Comparison of ENCODE assay signal across 34 cellular contexts in the genomic region with DNA sequence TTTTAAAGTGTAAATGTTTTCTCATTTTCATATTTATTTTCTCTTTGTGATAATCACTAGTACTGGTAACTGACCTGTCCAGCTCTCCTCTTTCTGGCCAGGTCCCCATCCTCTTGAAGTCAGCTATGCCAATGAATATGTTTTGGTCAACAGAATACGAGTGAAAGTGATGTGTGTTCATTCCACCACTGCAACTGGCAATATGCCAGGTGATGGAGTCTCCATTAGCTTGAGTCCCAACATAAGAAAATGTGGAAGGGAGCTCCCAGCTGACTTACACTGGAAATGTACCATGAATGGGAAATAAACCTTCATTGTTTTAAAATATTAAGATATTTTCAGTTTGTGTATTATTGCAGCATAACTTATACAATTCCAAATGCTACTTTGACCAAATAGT.
"Had no signal": no experiment of that assay in that cellular context is flagged by ENCODE, and none has a peak within 500 bp of the region (broad histone marks: within the 10 kb centered on the region; RNA-seq: fewer than 3 reads in every experiment).

No MANE protein-coding gene starts in this region.

- H3K27ac ChIP-seq: brain microvascular endothelial cell, WERI-Rb-1 had no signal

- H3K27ac Mint-ChIP-seq: activated CD4-positive, alpha-beta memory T cell treated with anti-CD3 and anti-CD28 coated beads, Interleukin-2, amount 10 ng/mL, durations not matched to agents 7 days and 5 days; activated CD8-positive, alpha-beta memory T cell treated with anti-CD3 and anti-CD28 coated beads, Interleukin-2, amount 10 ng/mL, durations not matched to agents 7 days and 5 days; activated naive CD4-positive, alpha-beta T cell treated with anti-CD3 and anti-CD28 coated beads, Interleukin-2, amount 10 ng/mL, durations not matched to agents 7 days and 5 days; activated naive CD8-positive, alpha-beta T cell treated with anti-CD3 and anti-CD28 coated beads for 36 hours had no signal

- H3K36me3 ChIP-seq: brain microvascular endothelial cell, MG63, WERI-Rb-1 had no signal

- ATAC-seq: activated CD8-positive, alpha-beta memory T cell treated with anti-CD3 and anti-CD28 coated beads, Interleukin-2, amount 10 ng/mL, durations not matched to agents 7 days and 5 days; PC-3 had no signal

- H3K4me3 ChIP-seq: MG63 had no signal

- FAIRE-seq: colon, RCC 7860 had no signal

- DNase-seq: activated CD4-positive, alpha-beta memory T cell treated with anti-CD3 and anti-CD28 coated beads, Interleukin-2, amount 10 ng/mL, durations not matched to agents 7 days and 5 days; activated CD4-positive, alpha-beta T cell treated with anti-CD3 and anti-CD28 coated beads for 1 hour; activated CD4-positive, alpha-beta T cell treated with anti-CD3 and anti-CD28 coated beads for 48 hours; activated CD4-positive, CD25-positive, alpha-beta regulatory T cell; activated CD8-positive, alpha-beta memory T cell treated with anti-CD3 and anti-CD28 coated beads for 24 hours; activated CD8-positive, alpha-beta memory T cell treated with anti-CD3 and anti-CD28 coated beads, Interleukin-2, amount 10 ng/mL, durations not matched to agents 7 days and 5 days; activated CD8-positive, alpha-beta memory T cell treated with anti-CD3 and anti-CD28 coated beads, Interleukin-2, amount 50 U/mL, for 48 hours; activated effector memory CD4-positive, alpha-beta T cell treated with Interleukin-2 at 50 U/mL for 16 hours; activated naive CD4-positive, alpha-beta T cell treated with anti-CD3 and anti-CD28 coated beads, Interleukin-2, amount 10 ng/mL, durations not matched to agents 7 days and 5 days; activated naive CD8-positive, alpha-beta T cell treated with anti-CD3 and anti-CD28 coated beads for 36 hours; activated T-cell treated with anti-CD3 and anti-CD28 coated beads, Interleukin-2, amount 50 U/mL, for 48 hours; amniotic stem cell; aorta; brain microvascular endothelial cell; central memory CD4-positive, alpha-beta T cell; Karpas-422; MG63; NCI-H1048; NCI-H1105 treated with DMSO at 0.1 percent for 48 hours; NCI-H1436; NCI-H1694; NCI-H1930; NCI-H2081 treated with DMSO at 0.1 percent for 48 hours; NCI-H2171; NCI-H510A; NCI-H526; NCI-H774; NK-92 treated with Interleukin-12 subunit alpha and Interleukin-12 subunit beta, amount 100 ng/mL, for 24 hours; PC-3; Right ventricle myocardium superior; T1000; WERI-Rb-1 had no signal

- H3K36me3 Mint-ChIP-seq: activated naive CD4-positive, alpha-beta T cell treated with anti-CD3 and anti-CD28 coated beads, Interleukin-2, amount 10 ng/mL, durations not matched to agents 7 days and 5 days; activated naive CD8-positive, alpha-beta T cell treated with anti-CD3 and anti-CD28 coated beads for 36 hours had no signal

- H3K9me3 ChIP-seq: MG63 had no signal

- H3K27me3 ChIP-seq: brain microvascular endothelial cell, MG63 had no signal
